In genomic region chr14:88785911-88786310, GRCh38 we compare ENCODE assay signal across 35 cellular contexts. TPM values are rescaled to one million over a fixed set of nuclear protein-coding genes. Genes with fewer than 3 reads are reported as not detected.
A peak's percentile ranks its signal among the peaks of the same experiment; 100 is the strongest.
DNase-seq lines count a peak whose midpoint lies in the region; ATAC-seq and TF ChIP-seq lines count a peak whose summit lies in the region.
"Had no signal": no experiment of that assay in that cellular context is flagged by ENCODE, and none has a peak within 500 bp of the region (broad histone marks: within the 10 kb centered on the region; RNA-seq: fewer than 3 reads in every experiment).

No MANE protein-coding gene starts in this region.

- H4K12ac ChIP-seq in trophoblast cell (ENCODE audit: low read depth, low read length) = no peak overlapping the region

- H3K18ac ChIP-seq in IMR-90 (ENCODE audit: low read depth, low read length) (no peak overlapping the region; the same call in 1 of the 2 replicates), trophoblast cell (ENCODE audit: low read length) (no peak overlapping the region)

- H2BK20ac ChIP-seq in IMR-90 (ENCODE audit: low read depth, low read length) = no peak overlapping the region

- no peak overlapping the region; the same call in 1 of the 2 replicates for H3K4me2 ChIP-seq in IMR-90 (ENCODE audit: low read depth, low read length)
- no peak overlapping the region for H3K4me2 ChIP-seq in trophoblast cell (ENCODE audit: low read length)
- H3K4me2 ChIP-seq: A549; BLaER1; BLaER1 treated with 17β-estradiol and CSF1 and Interleukin-3, amounts not matched to agents 10 nM and 100 nM had no signal

- BruUV-seq in IMR-90 (replicated peaks; lab: Mats Ljungman, UMichigan) = no TSS peak

- no peaks in the 10 kb centered on the region for H3K9me3 ChIP-seq in IMR-90 (ENCODE audit: control insufficient read depth, insufficient read depth, low read length)
- peaks cover 4% of the 10 kb centered on the region for H3K9me3 ChIP-seq in trophoblast cell (ENCODE audit: insufficient read depth, low read depth, low read length)

- H3K79me1 ChIP-seq in IMR-90 (ENCODE audit: low read depth in 1 of 2, low read length in 2 of 2) (peaks cover 3 to 30% of the 10 kb centered on the region in 2 experiments; a peak in 2 of 4 replicates), trophoblast cell (ENCODE audit: low read length) (no peaks in the 10 kb centered on the region)

- no peak overlapping the region for H3K4me3 ChIP-seq in IMR-90 (ENCODE audit: insufficient read depth, low read depth, low read length)
- no peak overlapping the region for H3K4me3 ChIP-seq in trophoblast cell (ENCODE audit: low read depth, low read length)
- H3K4me3 ChIP-seq: A549; BLaER1; BLaER1 treated with 17β-estradiol and CSF1 and Interleukin-3, amounts not matched to agents 10 nM and 100 nM had no signal

- no peaks in the 10 kb centered on the region for H3K79me2 ChIP-seq in trophoblast cell (ENCODE audit: control insufficient read depth, insufficient read depth, low read length, poor library complexity)

- TF ChIP-seq CTCF in HFFc6 (IDR thresholded peaks at IDR 0.05) (no peak), IMR-90 (conservative IDR thresholded peaks at IDR 0.05; ENCODE audit: low read depth, low read length) (no peak)

- H2AK5ac ChIP-seq in IMR-90 (ENCODE audit: low read depth, low read length) = no peak overlapping the region
- no peak overlapping the region for H2AK5ac ChIP-seq in trophoblast cell (ENCODE audit: low read length)

- H4K8ac ChIP-seq in IMR-90 (ENCODE audit: low read depth in 2 of 2, low read length in 2 of 2) (no peak overlapping the region), trophoblast cell (ENCODE audit: low read depth, low read length) (no peak overlapping the region)

- H3K14ac ChIP-seq in IMR-90 (replicated peaks; ENCODE audit: low read depth, low read length) (no peak overlapping the region), trophoblast cell (ENCODE audit: low read length) (no peak overlapping the region)

- H2AK9ac ChIP-seq in IMR-90 (replicated peaks; ENCODE audit: low read depth, low read length, poor library complexity) = no peak overlapping the region

- H3K27me3 ChIP-seq in IMR-90 (ENCODE audit: control insufficient read depth, insufficient read depth, low read length) (no peaks in the 10 kb centered on the region), trophoblast cell (ENCODE audit: insufficient read depth, low read length) (no peaks in the 10 kb centered on the region)
- H3K27me3 ChIP-seq: BE2C had no signal

- DNase-seq in activated naive CD8-positive, alpha-beta T cell treated with anti-CD3 and anti-CD28 coated beads for 36 hours = no peak
- DNase-seq in activated naive CD8-positive, alpha-beta T cell treated with anti-CD3 and anti-CD28 coated beads, Interleukin-2, amount 50 U/mL, for 24 hours = no peak
- no peak for DNase-seq in HFFc6
- DNase-seq in IMR-90 = no peak
- peak; percentile 51 to 93 for DNase-seq in trophoblast cell
- DNase-seq in GOT3 (lab: John Stamatoyannopoulos, UW) = no peak
- DNase-seq in NCI-H524 (lab: John Stamatoyannopoulos, UW) = no peak
- DNase-seq: 8988T; ACHN; AML-193; BE2C; C1 segment of cervical spinal cord; Caco-2; Calu3; CD4-positive, alpha-beta memory T cell; CD4-positive, alpha-beta T cell; CD4-positive, CD25-positive, alpha-beta regulatory T cell; CD8-positive, alpha-beta memory T cell; CD8-positive, alpha-beta T cell; COR-L47; DMS 273 treated with DMSO at 0.1 percent for 48 hours; DMS153; DMS53; DMS79; DMS79 treated with DMSO at 0.1 percent for 48 hours; DND-41; EL had no signal

- H2BK5ac ChIP-seq in IMR-90 (ENCODE audit: low read depth, low read length, poor library complexity, severe bottlenecking) = no peak overlapping the region
- no peak overlapping the region for H2BK5ac ChIP-seq in trophoblast cell (ENCODE audit: low read depth, low read length, poor library complexity)

- intact Hi-C loops in IMR-90 (cut with micrococcal nuclease) = no loop called here

- H3K23ac ChIP-seq in IMR-90 (ENCODE audit: low read depth, low read length) (no peak overlapping the region), trophoblast cell (ENCODE audit: low read length) (no peak overlapping the region)

- no peak overlapping the region for H2BK120ac ChIP-seq in IMR-90 (ENCODE audit: low read depth, low read length)
- H2BK120ac ChIP-seq in trophoblast cell (ENCODE audit: insufficient read depth, low read length, poor library complexity) = no peak overlapping the region

- H3K4me1 ChIP-seq in IMR-90 (ENCODE audit: control insufficient read depth, insufficient read depth, low read length) = no peaks in the 10 kb centered on the region; the same call in 1 of the 2 replicates
- no peaks in the 10 kb centered on the region for H3K4me1 ChIP-seq in trophoblast cell (ENCODE audit: control insufficient read depth in 1 of 2, insufficient read depth in 2 of 2, low read length in 2 of 2)
- H3K4me1 ChIP-seq: A549; BE2C; BLaER1; BLaER1 treated with 17β-estradiol and CSF1 and Interleukin-3, amounts not matched to agents 10 nM and 100 nM; Caco-2 had no signal

- peak overlapping the region; percentile 27 for H3K27ac Mint-ChIP-seq in activated naive CD8-positive, alpha-beta T cell treated with anti-CD3 and anti-CD28 coated beads for 36 hours
- no peak overlapping the region for H3K27ac Mint-ChIP-seq in activated naive CD8-positive, alpha-beta T cell treated with anti-CD3 and anti-CD28 coated beads, Interleukin-2, amount 50 U/mL, for 24 hours
- peak overlapping the region; percentile 12; the same call in 1 of the 2 replicates for H3K27ac Mint-ChIP-seq in HFFc6
- H3K27ac Mint-ChIP-seq: B cell; CD14-positive monocyte; CD4-positive, alpha-beta T cell; CD4-positive, CD25-positive, alpha-beta regulatory T cell; CD8-positive, alpha-beta memory T cell; CD8-positive, alpha-beta T cell had no signal

- TF ChIP-seq POLR2A in IMR-90 (IDR thresholded peaks at IDR 0.05; ENCODE audit: low read depth, low read length) = no peak

- H3K56ac ChIP-seq in IMR-90 (ENCODE audit: extremely low read depth, insufficient read depth, low read length) = no peak overlapping the region

- H3K36me3 ChIP-seq in IMR-90 (ENCODE audit: control insufficient read depth, insufficient read depth, low read length) (no peaks in the 10 kb centered on the region), trophoblast cell (ENCODE audit: control insufficient read depth in 1 of 2, insufficient read depth in 2 of 2, low read length in 2 of 2) (peaks cover 0 to 2% of the 10 kb centered on the region in 2 experiments)

- WGBS in IMR-90 (ENCODE audit: extremely low coverage in 2 of 2, insufficient read length in 1 of 2), 2 experiments = no CpG with 5 or more reads among the region's 1 CpG
- 100% methylated on average over 1 of the region's 1 CpG for WGBS in trophoblast cell (ENCODE audit: extremely low coverage, insufficient coverage, insufficient read length)

- H4K5ac ChIP-seq in IMR-90 (ENCODE audit: low read depth, low read length) = peak overlapping the region; percentile 48; the same call in 1 of the 2 replicates

- POLR2A ChIA-PET in IMR-90 (lab: Charles Lee; ENCODE audit: unreplicated experiment) = no interaction called here

- no peak overlapping the region for H3K4me3 Mint-ChIP-seq in activated naive CD8-positive, alpha-beta T cell treated with anti-CD3 and anti-CD28 coated beads for 36 hours
- H3K4me3 Mint-ChIP-seq in activated naive CD8-positive, alpha-beta T cell treated with anti-CD3 and anti-CD28 coated beads, Interleukin-2, amount 50 U/mL, for 24 hours = no peak overlapping the region
- H3K4me3 Mint-ChIP-seq in HFFc6 = no peak overlapping the region
- H3K4me3 Mint-ChIP-seq: B cell; CD14-positive monocyte; CD4-positive, alpha-beta memory T cell; CD4-positive, alpha-beta T cell; CD4-positive, CD25-positive, alpha-beta regulatory T cell; CD8-positive, alpha-beta memory T cell; CD8-positive, alpha-beta T cell had no signal

- no peaks in the 10 kb centered on the region for H3K27me3 Mint-ChIP-seq in activated naive CD8-positive, alpha-beta T cell treated with anti-CD3 and anti-CD28 coated beads for 36 hours
- H3K27me3 Mint-ChIP-seq in activated naive CD8-positive, alpha-beta T cell treated with anti-CD3 and anti-CD28 coated beads, Interleukin-2, amount 50 U/mL, for 24 hours = peaks cover 3% of the 10 kb centered on the region
- no peaks in the 10 kb centered on the region for H3K27me3 Mint-ChIP-seq in HFFc6 (ENCODE audit: insufficient read depth)

- dilution Hi-C loops in IMR-90 (cut with HindIII; ENCODE audit: low sequenced_read_pairs, unreplicated experiment) = no loop called here

- CTCF ChIA-PET in IMR-90 (lab: Yijun Ruan, JAX) = no interaction called here

- peaks cover 18% of the 10 kb centered on the region for H3K9me3 Mint-ChIP-seq in activated naive CD8-positive, alpha-beta T cell treated with anti-CD3 and anti-CD28 coated beads for 36 hours
- peaks cover 25% of the 10 kb centered on the region for H3K9me3 Mint-ChIP-seq in activated naive CD8-positive, alpha-beta T cell treated with anti-CD3 and anti-CD28 coated beads, Interleukin-2, amount 50 U/mL, for 24 hours
- H3K9me3 Mint-ChIP-seq in HFFc6 = peaks cover 7% of the 10 kb centered on the region

- H3K36me3 Mint-ChIP-seq in activated naive CD8-positive, alpha-beta T cell treated with anti-CD3 and anti-CD28 coated beads for 36 hours = peaks cover 25% of the 10 kb centered on the region
- H3K36me3 Mint-ChIP-seq in activated naive CD8-positive, alpha-beta T cell treated with anti-CD3 and anti-CD28 coated beads, Interleukin-2, amount 50 U/mL, for 24 hours (ENCODE audit: low read depth) = peaks cover 27% of the 10 kb centered on the region
- peaks cover 40% of the 10 kb centered on the region for H3K36me3 Mint-ChIP-seq in HFFc6 (ENCODE audit: low read depth)
- H3K36me3 Mint-ChIP-seq: CD14-positive monocyte had no signal

- no peak overlapping the region for H2BK12ac ChIP-seq in trophoblast cell (ENCODE audit: low read length)

- H2AFZ ChIP-seq in IMR-90 (replicated peaks; ENCODE audit: low read length, poor library complexity) = no peak overlapping the region
- no peak overlapping the region for H2AFZ ChIP-seq in trophoblast cell (ENCODE audit: insufficient read depth, low read length, poor library complexity)

- H3K9me1 ChIP-seq in IMR-90 (ENCODE audit: insufficient read depth, low read length) = no peaks in the 10 kb centered on the region

- no peak for TF ChIP-seq RAD21 in IMR-90 (IDR thresholded peaks at IDR 0.05; ENCODE audit: low read length)

- H3K4me1 Mint-ChIP-seq in activated naive CD8-positive, alpha-beta T cell treated with anti-CD3 and anti-CD28 coated beads for 36 hours = peaks cover 15% of the 10 kb centered on the region
- peaks cover 19% of the 10 kb centered on the region for H3K4me1 Mint-ChIP-seq in activated naive CD8-positive, alpha-beta T cell treated with anti-CD3 and anti-CD28 coated beads, Interleukin-2, amount 50 U/mL, for 24 hours
- H3K4me1 Mint-ChIP-seq in HFFc6 (ENCODE audit: low read depth) = peaks cover 58% of the 10 kb centered on the region
- H3K4me1 Mint-ChIP-seq: CD14-positive monocyte had no signal

- H3K4ac ChIP-seq in IMR-90 (ENCODE audit: low read depth, low read length) (no peak overlapping the region), trophoblast cell (ENCODE audit: low read depth, low read length) (no peak overlapping the region)

- H4K20me1 ChIP-seq in IMR-90 (ENCODE audit: insufficient read depth, low read length) = no peaks in the 10 kb centered on the region
- H4K20me1 ChIP-seq: BLaER1; BLaER1 treated with 17β-estradiol and CSF1 and Interleukin-3, amounts not matched to agents 10 nM and 100 nM had no signal

- H3K9ac ChIP-seq in IMR-90 (ENCODE audit: low read depth, low read length) = no peak overlapping the region
- no peak overlapping the region for H3K9ac ChIP-seq in trophoblast cell (ENCODE audit: low read length)
- H3K9ac ChIP-seq: BLaER1; BLaER1 treated with 17β-estradiol and CSF1 and Interleukin-3, amounts not matched to agents 10 nM and 100 nM had no signal

- no peak overlapping the region for H3K27ac ChIP-seq in IMR-90 (ENCODE audit: insufficient read depth, low read length)
- no peak overlapping the region for H3K27ac ChIP-seq in trophoblast cell (ENCODE audit: low read depth, low read length)
- H3K27ac ChIP-seq: 22Rv1; A549; BLaER1; BLaER1 treated with 17β-estradiol and CSF1 and Interleukin-3, amounts not matched to agents 10 nM and 100 nM; C4-2B had no signal

- no peak overlapping the region for H4K91ac ChIP-seq in IMR-90 (ENCODE audit: insufficient read depth, low read depth, low read length)
- H4K91ac ChIP-seq in trophoblast cell (ENCODE audit: low read depth, low read length) = no peak overlapping the region

- no peak overlapping the region for H2BK15ac ChIP-seq in IMR-90 (ENCODE audit: low read depth, low read length)

- ATAC-seq in activated naive CD8-positive, alpha-beta T cell treated with anti-CD3 and anti-CD28 coated beads, Interleukin-2, amount 50 U/mL, for 24 hours = no peak
- ATAC-seq in IMR-90 (ENCODE audit: low read depth) (no peak), HG03135 (IDR thresholded peaks at IDR 0.05; ENCODE audit: unreplicated experiment) (no peak)
- ATAC-seq: A549; CD8-positive, alpha-beta T cell had no signal

- in situ Hi-C loops in IMR-90 (cut with MboI; ENCODE audit: low sequenced_read_pairs) = no loop called here

RNA-seq across cellular contexts. Expression of gene EML5, which starts 6.8 kb away (rescaled TPM):
- 1 to 10 TPM; 3.0 to 3.3 TPM for total RNA-seq in activated naive CD8-positive, alpha-beta T cell treated with anti-CD3 and anti-CD28 coated beads for 36 hours
- total RNA-seq in HFFc6 (2021; fragmentation: NEBNext Ultra II Directional; extraction: Animal tissue kit (Norgen Biotek cat#: 25700)) = 10 to 100 TPM in 5 of 6 experiments, 1 to 10 TPM in 1; 8.7 to 15.7 (median 14.7) TPM
- total RNA-seq in IMR-90 (2012; rRNA removed) = 22.2 and 34.7 TPM in 2 replicates
- polyA plus RNA-seq in IMR-90 (2012; rRNA removed) = 5.7 and 8.1 TPM in 2 replicates
- 0.71 and 1.5 TPM in 2 replicates for polyA plus RNA-seq in IMR-90 (2012; cell fraction: cytosol; rRNA removed)
- polyA plus RNA-seq in IMR-90 (2012; cell fraction: nucleus; rRNA removed; ENCODE audit: low replicate concordance) = 2.3 and 18.3 TPM in 2 replicates
- polyA plus RNA-seq in trophoblast cell (2013) = 0.03 and 0.04 TPM in 2 replicates
- polyA plus RNA-seq: CD14-positive monocyte had no signal

RNA-seq across cellular contexts. Expression of gene TTC8, which starts 38.5 kb away (rescaled TPM):
- 1 to 10 TPM; 4.8 to 6.4 TPM for total RNA-seq in activated naive CD8-positive, alpha-beta T cell treated with anti-CD3 and anti-CD28 coated beads for 36 hours
- total RNA-seq in HFFc6 (2021; fragmentation: NEBNext Ultra II Directional; extraction: Animal tissue kit (Norgen Biotek cat#: 25700)) = 10 to 100 TPM; 51.3 to 70.0 (median 58.5) TPM
- total RNA-seq in IMR-90 (2012; rRNA removed) = 48.0 and 48.9 TPM in 2 replicates
- polyA plus RNA-seq in IMR-90 (2012; rRNA removed) = 75.9 and 84.2 TPM in 2 replicates
- 21.1 and 38.5 TPM in 2 replicates for polyA plus RNA-seq in IMR-90 (2012; cell fraction: cytosol; rRNA removed)
- 29.6 and 115 TPM in 2 replicates for polyA plus RNA-seq in IMR-90 (2012; cell fraction: nucleus; rRNA removed; ENCODE audit: low replicate concordance)
- polyA plus RNA-seq in trophoblast cell (2013) = 6.5 and 8.3 TPM in 2 replicates

Comparison
In these comparisons a context has a peak if more than half of its experiments do, and no peak if none do; other contexts are left out.
1. DNase-seq: peak in trophoblast cell (2 of 2); none in activated naive CD8-positive, alpha-beta T cell treated with anti-CD3 and anti-CD28 coated beads for 36 hours (single experiment), activated naive CD8-positive, alpha-beta T cell treated with anti-CD3 and anti-CD28 coated beads, Interleukin-2, amount 50 U/mL, for 24 hours (single experiment), HFFc6 (single experiment), IMR-90 (single experiment), GOT3 (single experiment) and NCI-H524 (0 of 2).